ENCODE assay signal across 8 cellular contexts in the genomic region with DNA sequence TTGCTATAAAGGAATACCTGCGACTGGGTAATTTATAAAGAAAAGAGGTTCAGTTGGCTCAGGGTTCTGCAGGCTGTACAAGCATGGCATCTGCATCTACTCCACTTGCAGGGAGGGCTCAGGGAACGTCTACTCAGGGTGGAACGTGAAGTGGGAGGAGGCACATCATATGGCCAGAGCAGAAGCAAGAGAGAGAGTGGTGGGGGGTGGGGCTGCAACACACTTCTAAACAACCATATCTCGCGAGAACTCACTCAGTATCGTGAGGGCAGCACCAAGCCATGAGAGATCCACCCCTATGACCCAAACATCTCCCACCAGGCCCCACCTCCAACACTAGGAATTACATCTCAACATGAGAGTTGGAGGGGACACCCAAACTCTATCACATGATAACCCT.
"Had no signal": no experiment of that assay in that cellular context is flagged by ENCODE, and none has a peak within 500 bp of the region (broad histone marks: within the 10 kb centered on the region; RNA-seq: fewer than 3 reads in every experiment).

No MANE protein-coding gene starts in this region.

- H3K9ac ChIP-seq: GM23248 had no signal

- FAIRE-seq: HTR-8/SVneo had no signal

- ATAC-seq: HCT116 had no signal

- H3K9me3 ChIP-seq: HAP-1 had no signal

- DNase-seq: GM23248, GOT3, H7, HFFc6, IMR-90 had no signal

- H3K36me3 ChIP-seq: HAP-1 had no signal

- H3K4me3 ChIP-seq: GM23248, HAP-1 had no signal

- H2AFZ ChIP-seq: GM23248 had no signal

- H3K27ac ChIP-seq: GM23248 had no signal

- H3K4me1 ChIP-seq: HAP-1 had no signal
